1 cellular context compared by ENCODE assay signal in the genomic region with DNA sequence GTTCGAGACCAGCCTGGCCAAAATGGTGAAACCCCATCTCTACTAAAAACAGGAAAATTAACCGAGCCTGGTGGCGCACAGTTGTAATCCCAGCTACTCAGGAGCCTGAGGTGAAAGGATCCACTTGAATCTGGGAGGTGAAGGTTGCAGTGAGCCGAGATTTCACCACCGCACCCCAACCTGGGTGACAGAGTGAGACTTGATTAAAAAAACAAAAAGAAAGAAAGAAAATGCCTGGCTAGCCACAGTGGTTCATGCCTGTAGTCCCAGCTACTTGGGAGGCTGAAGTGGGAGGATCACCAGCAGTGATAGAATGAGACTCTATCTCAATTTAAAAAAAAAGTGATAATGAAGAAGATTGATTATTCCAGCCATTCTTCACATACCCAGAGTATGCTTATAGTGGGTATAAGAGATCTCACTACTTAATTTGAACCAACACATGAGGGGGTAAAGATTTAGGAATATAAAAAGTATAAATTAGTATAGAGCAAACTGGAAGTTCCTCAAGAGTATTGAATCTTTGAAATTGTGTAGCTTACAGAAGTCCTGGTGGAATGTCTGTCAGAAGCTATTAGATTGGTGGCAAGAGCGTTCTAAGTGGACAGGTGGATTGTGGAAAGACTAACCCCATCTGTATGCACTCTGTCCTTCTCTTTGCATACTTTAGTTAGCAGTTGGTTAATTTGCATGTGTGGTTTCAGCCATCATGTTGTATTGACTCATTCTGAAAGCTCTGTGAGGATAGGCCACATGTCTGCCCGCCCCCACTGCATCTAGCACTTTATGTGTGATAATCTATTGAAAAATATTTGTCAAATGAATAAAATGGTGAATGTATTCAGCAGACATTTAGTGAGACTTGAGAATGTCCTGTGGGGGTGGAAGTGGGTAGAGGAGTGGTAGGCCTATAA.
TF ChIP-seq lines count a peak whose summit lies in the region.

No MANE protein-coding gene starts in this region.

TF ChIP-seq in IMR-90, 13 proteins besides CTCF, POLR2A, EP300 and RAD21 (continued from another document):
- TF ChIP-seq ELK1 (IDR thresholded peaks at IDR 0.05; ENCODE audit: borderline replicate concordance, low read depth, low read length), result no peak
